In genomic region chr4:41256740-41257256, GRCh38 we compare ENCODE assay signal across 8 cellular contexts. TPM values are rescaled to one million over a fixed set of nuclear protein-coding genes. Genes with fewer than 3 reads are reported as not detected.
DNase-seq lines count a peak whose midpoint lies in the region; ATAC-seq lines count a peak whose summit lies in the region.

TSS of gene UCHL1 (plus strand) at chr4:41256928. CDS start at chr4:41256977, 49 bp downstream.

- peak within 1 kb of the TSS; percentile 74 to 84 (median 77) for H3K4me2 ChIP-seq in BLaER1 treated with 17β-estradiol and CSF1 and Interleukin-3, amounts not matched to agents 10 nM and 100 nM

- peak within 1 kb of the TSS in 10 of 11 experiments; percentile 34 to 87 (median 80); a peak in 19 of 22 replicates for H3K27ac ChIP-seq in BLaER1 treated with 17β-estradiol and CSF1 and Interleukin-3, amounts not matched to agents 10 nM and 100 nM
- peak within 1 kb of the TSS; percentile 85 for H3K27ac ChIP-seq in HUES6 (ENCODE audit: low read depth, low read length)

- H3K4me1 ChIP-seq in BLaER1 treated with 17β-estradiol and CSF1 and Interleukin-3, amounts not matched to agents 10 nM and 100 nM = peaks cover 0 to 18% (median 14%) of the 10 kb centered on the region in 10 experiments; a peak in 14 of 20 replicates
- H3K4me1 ChIP-seq in HUES6 (ENCODE audit: control insufficient read depth, insufficient read depth, low read length) = peaks cover 23% of the 10 kb centered on the region

- peak within 1 kb of the TSS; percentile 58 to 80 (median 70) for H3K4me3 ChIP-seq in BLaER1 treated with 17β-estradiol and CSF1 and Interleukin-3, amounts not matched to agents 10 nM and 100 nM
- peak within 1 kb of the TSS; percentile 93 for H3K4me3 ChIP-seq in HUES6 (ENCODE audit: low read depth, low read length)

- H4K20me1 ChIP-seq in BLaER1 treated with 17β-estradiol and CSF1 and Interleukin-3, amounts not matched to agents 10 nM and 100 nM = peaks cover 0 to 31% (median 0%) of the 10 kb centered on the region in 11 experiments; a peak in 6 of 22 replicates

- ATAC-seq in GM19025 (IDR thresholded peaks at IDR 0.05; ENCODE audit: low read depth, unreplicated experiment) (peak; percentile 54), HG03159 (IDR thresholded peaks at IDR 0.05; ENCODE audit: unreplicated experiment) (no peak)
- peak; percentile 41 for ATAC-seq in stimulated activated naive CD8-positive, alpha-beta T cell treated with anti-CD3 and anti-CD28 coated beads, Interleukin-15, Interleukin-2, amounts not matched to agents 100 U/mL and 50 U/mL, for 24 hours

- peak within 1 kb of the TSS; percentile 54 to 89 (median 80) for H3K9ac ChIP-seq in BLaER1 treated with 17β-estradiol and CSF1 and Interleukin-3, amounts not matched to agents 10 nM and 100 nM
- peak within 1 kb of the TSS; percentile 93 for H3K9ac ChIP-seq in HUES6 (ENCODE audit: low read length)

- DNase-seq in RPMI7951 (ENCODE audit: low read depth) (peak; percentile 48), dermis microvascular lymphatic vessel endothelial cell (ENCODE audit: low read depth in 2 of 2) (peak in 1 of 2 donors; percentile 65), left kidney (ENCODE audit: low read depth, low spot score) (peak; percentile 96)
- peak; percentile 18 for DNase-seq in stimulated activated naive CD8-positive, alpha-beta T cell treated with anti-CD3 and anti-CD28 coated beads, Interleukin-15, Interleukin-2, amounts not matched to agents 100 U/mL and 50 U/mL, for 24 hours

- H3K36me3 ChIP-seq in BLaER1 treated with 17β-estradiol and CSF1 and Interleukin-3, amounts not matched to agents 10 nM and 100 nM = peaks cover 0 to 28% (median 21%) of the 10 kb centered on the region in 11 experiments; a peak in 16 of 22 replicates
- H3K36me3 ChIP-seq in HUES6 (ENCODE audit: control insufficient read depth, insufficient read depth, low read length) = peaks cover 41% of the 10 kb centered on the region

- H3K27me3 ChIP-seq in BLaER1 treated with 17β-estradiol and CSF1 and Interleukin-3, amounts not matched to agents 10 nM and 100 nM = peaks cover 0 to 12% (median 0%) of the 10 kb centered on the region in 11 experiments; a peak in 4 of 22 replicates
- H3K27me3 ChIP-seq in HUES6 (ENCODE audit: control insufficient read depth, insufficient read depth, low read length) = no peaks in the 10 kb centered on the region

- H3K9me3 ChIP-seq in BLaER1 treated with 17β-estradiol and CSF1 and Interleukin-3, amounts not matched to agents 10 nM and 100 nM (replicated peaks in 1 of 11) = peaks cover 10 to 17% (median 13%) of the 10 kb centered on the region in 11 experiments; a peak in 19 of 22 replicates
- peaks cover 2% of the 10 kb centered on the region; the same call in 1 of the 2 replicates for H3K9me3 ChIP-seq in HUES6 (ENCODE audit: control insufficient read depth, insufficient read depth, low read depth, low read length)

RNA-seq across cellular contexts. Expression of gene UCHL1, which starts in this region (rescaled TPM):
- total RNA-seq in RPMI7951 (2014; rRNA removed; shearing (Covaris generic)) = 87.5 and 98.2 TPM in 2 replicates
- total RNA-seq in dermis microvascular lymphatic vessel endothelial cell = 24.9 and 49.9 TPM in 2 replicates
